ENCODE assay signal across 2 cellular contexts in the genomic region with DNA sequence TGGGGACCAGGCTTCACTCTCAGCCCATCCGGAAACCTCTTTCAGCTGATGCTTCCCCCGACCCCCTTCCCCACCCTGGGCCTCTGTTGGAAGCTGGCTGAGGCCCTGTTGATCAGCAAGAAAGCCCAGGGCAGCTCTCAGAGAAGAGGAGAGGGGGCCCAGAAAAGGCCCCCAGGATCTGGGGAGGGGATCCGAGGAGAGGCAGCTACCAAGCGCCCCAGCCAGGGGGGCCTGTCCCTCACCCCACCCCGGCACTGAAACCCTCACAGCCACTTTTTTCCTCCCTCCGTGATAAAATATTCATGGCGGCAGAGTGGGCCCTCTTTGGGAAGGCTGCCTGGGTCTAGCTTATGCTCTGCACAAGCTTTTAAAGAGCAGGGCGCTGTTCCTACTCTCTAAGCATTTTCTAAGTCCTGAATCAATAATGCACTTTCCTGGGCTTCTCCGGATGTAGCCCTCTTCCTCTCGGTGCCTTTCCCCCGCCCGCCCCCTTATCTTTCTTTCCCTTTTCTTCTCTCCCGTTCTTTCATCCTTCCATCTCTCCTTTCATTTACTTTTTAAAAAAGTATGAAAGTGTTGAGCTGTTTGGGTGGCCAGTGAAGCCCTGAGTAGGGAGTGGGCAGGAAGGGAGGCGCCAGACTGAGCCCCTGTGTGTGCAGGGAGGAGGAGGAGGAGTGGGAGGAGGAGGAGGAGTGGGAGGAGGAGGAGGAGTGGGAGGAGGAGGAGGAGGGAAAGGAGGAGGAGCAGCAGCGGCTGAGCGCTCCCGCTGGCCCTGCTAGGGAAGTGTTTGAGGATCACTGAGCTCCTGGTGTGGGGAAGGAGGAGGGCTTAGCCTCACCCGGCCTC.
TF ChIP-seq lines count a peak whose summit lies in the region.

No MANE protein-coding gene starts in this region.

TF ChIP-seq in HepG2, 621 proteins besides CTCF, POLR2A, EP300 and RAD21:
- TF ChIP-seq ZNF143 (CRISPR knock-in tag; IDR thresholded peaks at IDR 0.05) (no peak), HNRNPK (IDR thresholded peaks at IDR 0.05; ENCODE audit: low read depth, low read length, poor library complexity, severe bottlenecking) (peak; percentile 45), NR2C2 (CRISPR knock-in tag; IDR thresholded peaks at IDR 0.05; ENCODE audit: borderline replicate concordance) (no peak), ZNF263 (CRISPR knock-in tag; IDR thresholded peaks at IDR 0.05) (peak; percentile 75)

TF ChIP-seq in HEK293T, 16 proteins besides CTCF, POLR2A, EP300 and RAD21:
- no peak for TF ChIP-seq FOXA1 (IDR thresholded peaks at IDR 0.05)
- TF ChIP-seq ZNF384 (IDR thresholded peaks at IDR 0.05), result no peak
- TF ChIP-seq CTBP1 (IDR thresholded peaks at IDR 0.05; ENCODE audit: borderline replicate concordance), result no peak
- no peak for TF ChIP-seq LEF1 (IDR thresholded peaks at IDR 0.05; ENCODE audit: borderline replicate concordance)
- TF ChIP-seq SUZ12 (IDR thresholded peaks at IDR 0.05), result no peak
